ENCODE assay signal across 28 cellular contexts in genomic region chr5:180595381-180596114, GRCh38. TPM values are rescaled to one million over a fixed set of nuclear protein-coding genes. Genes with fewer than 3 reads are reported as not detected.
A peak's percentile ranks its signal among the peaks of the same experiment; 100 is the strongest.
DNase-seq lines count a peak whose midpoint lies in the region; ATAC-seq, FAIRE-seq and TF ChIP-seq lines count a peak whose summit lies in the region.
"Had no signal": no experiment of that assay in that cellular context is flagged by ENCODE, and none has a peak within 500 bp of the region (broad histone marks: within the 10 kb centered on the region; RNA-seq: fewer than 3 reads in every experiment).

No MANE protein-coding gene starts in this region.

- peaks cover 14% of the 10 kb centered on the region for H3K27me3 Mint-ChIP-seq in activated CD4-positive, alpha-beta memory T cell treated with anti-CD3 and anti-CD28 coated beads, Interleukin-2, amount 10 ng/mL, durations not matched to agents 7 days and 5 days
- H3K27me3 Mint-ChIP-seq in activated CD4-positive, alpha-beta memory T cell treated with anti-CD3 and anti-CD28 coated beads for 36 hours, result peaks cover 15% of the 10 kb centered on the region

- no peaks in the 10 kb centered on the region for H3K9me3 Mint-ChIP-seq in activated CD4-positive, alpha-beta memory T cell treated with anti-CD3 and anti-CD28 coated beads, Interleukin-2, amount 10 ng/mL, durations not matched to agents 7 days and 5 days
- H3K9me3 Mint-ChIP-seq in activated CD4-positive, alpha-beta memory T cell treated with anti-CD3 and anti-CD28 coated beads for 36 hours, result no peaks in the 10 kb centered on the region
- H3K9me3 Mint-ChIP-seq: activated CD4-positive, alpha-beta T cell treated with anti-CD3 and anti-CD28 coated beads, Interleukin-2, amount 10 ng/mL, durations not matched to agents 7 days and 5 days; nephron progenitor cell; T-helper 1 cell treated with Interleukin-12 subunit alpha and Interleukin-12 subunit beta and Interleukin-4 antibody, amounts not matched to agents 30 μg/mL and 1 μg/mL, for 36 hours had no signal

- H3K4me1 ChIP-seq in kidney (ENCODE audit: control insufficient read depth in 1 of 2, insufficient read depth in 1 of 2, low read depth in 1 of 2, low read length in 2 of 2), result no peaks in the 10 kb centered on the region
- H3K4me1 ChIP-seq in testis, result peaks cover 3% of the 10 kb centered on the region
- H3K4me1 ChIP-seq: A549, SJCRH30 had no signal

- H3K4me3 Mint-ChIP-seq in activated CD4-positive, alpha-beta memory T cell treated with anti-CD3 and anti-CD28 coated beads, Interleukin-2, amount 10 ng/mL, durations not matched to agents 7 days and 5 days, result no peak overlapping the region
- H3K4me3 Mint-ChIP-seq in activated CD4-positive, alpha-beta memory T cell treated with anti-CD3 and anti-CD28 coated beads for 36 hours, result no peak overlapping the region
- H3K4me3 Mint-ChIP-seq: activated CD4-positive, alpha-beta T cell treated with anti-CD3 and anti-CD28 coated beads, Interleukin-2, amount 10 ng/mL, durations not matched to agents 7 days and 5 days; nephron progenitor cell; T-helper 1 cell treated with Interleukin-12 subunit alpha and Interleukin-12 subunit beta and Interleukin-4 antibody, amounts not matched to agents 30 μg/mL and 1 μg/mL, for 36 hours had no signal

- no peaks in the 10 kb centered on the region for H3K36me3 Mint-ChIP-seq in activated CD4-positive, alpha-beta memory T cell treated with anti-CD3 and anti-CD28 coated beads, Interleukin-2, amount 10 ng/mL, durations not matched to agents 7 days and 5 days (ENCODE audit: low read depth)
- no peaks in the 10 kb centered on the region for H3K36me3 Mint-ChIP-seq in activated CD4-positive, alpha-beta memory T cell treated with anti-CD3 and anti-CD28 coated beads for 36 hours

- FAIRE-seq in kidney (lab: Jason Lieb, UNC) (no peak), urothelium cell line (lab: Jason Lieb, UNC) (no peak)
- FAIRE-seq: A549 had no signal

- 81 to 87% methylated on average over 14 to 25 of the region's 25 CpGs for WGBS in testis, 2 donors

- no peaks in the 10 kb centered on the region for H3K27me3 ChIP-seq in testis
- H3K27me3 ChIP-seq: SJCRH30 had no signal

- H3K36me3 ChIP-seq in kidney (ENCODE audit: control insufficient read depth in 1 of 2, insufficient read depth in 2 of 2, low read length in 2 of 2) (no peaks in the 10 kb centered on the region), testis (ENCODE audit: low read depth, missing control alignments) (no peaks in the 10 kb centered on the region)
- H3K36me3 ChIP-seq: cardiac muscle cell, heart left ventricle, Peyer's patch, SJCRH30, suprapubic skin had no signal

- H3K4me3 ChIP-seq in kidney (ENCODE audit: low read length in 2 of 2), result no peak overlapping the region
- H3K4me3 ChIP-seq in testis, result no peak overlapping the region
- H3K4me3 ChIP-seq: A549, cardiac muscle cell, heart left ventricle, Peyer's patch, SJCRH30, suprapubic skin had no signal

- ATAC-seq in HG03378 (IDR thresholded peaks at IDR 0.05; ENCODE audit: unreplicated experiment), result no peak
- ATAC-seq: A549, heart left ventricle, left ventricle myocardium superior had no signal

- H3K4me1 Mint-ChIP-seq in activated CD4-positive, alpha-beta memory T cell treated with anti-CD3 and anti-CD28 coated beads, Interleukin-2, amount 10 ng/mL, durations not matched to agents 7 days and 5 days, result peaks cover 4% of the 10 kb centered on the region
- H3K4me1 Mint-ChIP-seq in activated CD4-positive, alpha-beta memory T cell treated with anti-CD3 and anti-CD28 coated beads for 36 hours (ENCODE audit: low read depth), result peaks cover 3% of the 10 kb centered on the region

- intact Hi-C loops in activated CD4-positive, alpha-beta memory T cell treated with anti-CD3 and anti-CD28 coated beads for 36 hours (cut with micrococcal nuclease), result no loop called here
- intact Hi-C loops in kidney (cut with DNase I), result no loop called here
- intact Hi-C loops in testis (cut with DNase I; ENCODE audit: low total_unique reads), result no loop called here

- no peak for TF ChIP-seq POLR2A in testis (IDR thresholded peaks at IDR 0.05)

- H3K9ac ChIP-seq in kidney (ENCODE audit: low read length in 2 of 2), result no peak overlapping the region

- no peak overlapping the region for H3K27ac Mint-ChIP-seq in activated CD4-positive, alpha-beta memory T cell treated with anti-CD3 and anti-CD28 coated beads, Interleukin-2, amount 10 ng/mL, durations not matched to agents 7 days and 5 days
- no peak overlapping the region for H3K27ac Mint-ChIP-seq in activated CD4-positive, alpha-beta memory T cell treated with anti-CD3 and anti-CD28 coated beads for 36 hours
- H3K27ac Mint-ChIP-seq: activated CD4-positive, alpha-beta T cell treated with anti-CD3 and anti-CD28 coated beads, Interleukin-2, amount 10 ng/mL, durations not matched to agents 7 days and 5 days; nephron progenitor cell; T-helper 1 cell treated with Interleukin-12 subunit alpha and Interleukin-12 subunit beta and Interleukin-4 antibody, amounts not matched to agents 30 μg/mL and 1 μg/mL, for 36 hours had no signal

- peak; percentile 10 for DNase-seq in activated CD4-positive, alpha-beta memory T cell treated with anti-CD3 and anti-CD28 coated beads, Interleukin-2, amount 10 ng/mL, durations not matched to agents 7 days and 5 days
- DNase-seq in activated CD4-positive, alpha-beta memory T cell treated with anti-CD3 and anti-CD28 coated beads for 36 hours, result no peak
- peak; percentile 5 for DNase-seq in HEK293T (ENCODE audit: extremely low spot score)
- DNase-seq in kidney, result peak; percentile 73
- DNase-seq in testis, result peak; percentile 13
- no peak for DNase-seq in urothelium cell line (ENCODE audit: low spot score)
- DNase-seq in hepatic stellate cell (ENCODE audit: low spot score), result no peak
- DNase-seq: activated CD4-positive, alpha-beta T cell treated with anti-CD3 and anti-CD28 coated beads, Interleukin-2, amount 10 ng/mL, durations not matched to agents 7 days and 5 days; activated gamma-delta T cell; activated T-cell treated with anti-CD3 and anti-CD28 coated beads for 4 hours; left ventricle myocardium superior; NCI-H1105 treated with DMSO at 0.1 percent for 48 hours; NCI-H2081 treated with DMSO at 0.1 percent for 48 hours; nephron progenitor cell; SJCRH30; stimulated activated CD4-positive, alpha-beta T cell treated with anti-CD3 and anti-CD28 coated beads, Interleukin-1b, Interleukin-23, amount 100 ng/mL, for 48 hours had no signal

- H3K27ac ChIP-seq in kidney (ENCODE audit: low read depth in 2 of 2, low read length in 2 of 2) (no peak overlapping the region), testis (no peak overlapping the region)
- H3K27ac ChIP-seq: A549, cardiac muscle cell, heart left ventricle, Peyer's patch, SJCRH30, suprapubic skin had no signal

- CTCF ChIA-PET in activated CD4-positive, alpha-beta memory T cell treated with anti-CD3 and anti-CD28 coated beads, Interleukin-2, amount 10 ng/mL, durations not matched to agents 7 days and 5 days (lab: Charles Lee), result no interaction called here
- CTCF ChIA-PET in activated CD4-positive, alpha-beta memory T cell treated with anti-CD3 and anti-CD28 coated beads for 36 hours (lab: Charles Lee), result no interaction called here
- CTCF ChIA-PET in HEK293T (lab: Yijun Ruan, JAX), result no interaction called here

- POLR2A ChIA-PET in activated CD4-positive, alpha-beta memory T cell treated with anti-CD3 and anti-CD28 coated beads, Interleukin-2, amount 10 ng/mL, durations not matched to agents 7 days and 5 days (lab: Charles Lee), result no interaction called here
- POLR2A ChIA-PET in activated CD4-positive, alpha-beta memory T cell treated with anti-CD3 and anti-CD28 coated beads for 36 hours (lab: Charles Lee), result no interaction called here
- POLR2A ChIA-PET in HEK293T (lab: Yijun Ruan, JAX), result no interaction called here

- H3K9me3 ChIP-seq in kidney (ENCODE audit: control insufficient read depth in 1 of 2, low read length in 2 of 2) (no peaks in the 10 kb centered on the region), testis (no peaks in the 10 kb centered on the region)
- H3K9me3 ChIP-seq: A549, heart left ventricle, Peyer's patch, SJCRH30, suprapubic skin had no signal

- TF ChIP-seq CTCF in kidney (IDR thresholded peaks at IDR 0.05; ENCODE audit: borderline replicate concordance, extremely low read depth, insufficient read depth) (no peak), testis (IDR thresholded peaks at IDR 0.05) (no peak)

TF ChIP-seq in HEK293T, 16 proteins besides CTCF, POLR2A, EP300 and RAD21 (continues in another document):
- TF ChIP-seq HDGF (IDR thresholded peaks at IDR 0.05; ENCODE audit: borderline replicate concordance), result no peak
- TF ChIP-seq PKNOX1 (IDR thresholded peaks at IDR 0.05), result no peak
- TF ChIP-seq ZNF384 (IDR thresholded peaks at IDR 0.05), result no peak
- TF ChIP-seq FOXA1 (IDR thresholded peaks at IDR 0.05), result no peak
- no peak for TF ChIP-seq ELF4 (IDR thresholded peaks at IDR 0.05)
- TF ChIP-seq LEF1 (IDR thresholded peaks at IDR 0.05; ENCODE audit: borderline replicate concordance), result no peak
- TF ChIP-seq CTBP1 (IDR thresholded peaks at IDR 0.05; ENCODE audit: borderline replicate concordance), result no peak
- TF ChIP-seq BHLHE40 (IDR thresholded peaks at IDR 0.05; ENCODE audit: borderline replicate concordance), result no peak
- TF ChIP-seq SP1 (IDR thresholded peaks at IDR 0.05), result no peak
- TF ChIP-seq L3MBTL2 (conservative IDR thresholded peaks at IDR 0.05), result no peak

RNA-seq across cellular contexts. Expression of gene SCGB3A1, which starts 4.2 kb away (rescaled TPM):
- total RNA-seq in activated CD4-positive, alpha-beta memory T cell treated with anti-CD3 and anti-CD28 coated beads, Interleukin-2, amount 10 ng/mL, durations not matched to agents 7 days and 5 days, result not detected
- total RNA-seq in activated CD4-positive, alpha-beta memory T cell treated with anti-CD3 and anti-CD28 coated beads for 36 hours, result not detected
- total RNA-seq in kidney (1.1 TPM), testis (10 to 100 TPM in 1 of 2 donors, 1 to 10 TPM in 1; 9.8 to 15.7 TPM)
- polyA plus RNA-seq in kidney (ENCODE audit: insufficient read depth, low read depth, low replicate concordance) (2.3 TPM), testis (ENCODE audit: insufficient read depth, low read depth, low replicate concordance) (0.82 TPM)
- total RNA-seq: activated CD4-positive, alpha-beta T cell treated with anti-CD3 and anti-CD28 coated beads, Interleukin-2, amount 10 ng/mL, durations not matched to agents 7 days and 5 days; cardiac muscle cell; Daoy; H4; left ventricle myocardium superior; mononuclear cell; Peyer's patch; posterior vena cava; SJCRH30 had no signal
- polyA plus RNA-seq: A549, BJ had no signal

RNA-seq across cellular contexts. Expression of gene FLT4, which starts 53.9 kb away (rescaled TPM):
- under 1 TPM; 0.38 to 0.45 TPM for total RNA-seq in activated CD4-positive, alpha-beta memory T cell treated with anti-CD3 and anti-CD28 coated beads, Interleukin-2, amount 10 ng/mL, durations not matched to agents 7 days and 5 days
- 1 to 10 TPM; 1.4 to 2.0 TPM for total RNA-seq in activated CD4-positive, alpha-beta memory T cell treated with anti-CD3 and anti-CD28 coated beads for 36 hours
- total RNA-seq in kidney (29.4 TPM), testis (10 to 100 TPM; 23.5 to 24.2 TPM)
- polyA plus RNA-seq in kidney (ENCODE audit: insufficient read depth, low read depth, low replicate concordance) (6.9 TPM), testis (ENCODE audit: insufficient read depth, low read depth, low replicate concordance) (11.9 TPM)
- total RNA-seq: H4 had no signal

Comparison
In these comparisons a context has a peak if more than half of its experiments do, and no peak if none do; other contexts are left out.
1. DNase-seq: peak in activated CD4-positive, alpha-beta memory T cell treated with anti-CD3 and anti-CD28 coated beads, Interleukin-2, amount 10 ng/mL, durations not matched to agents 7 days and 5 days (single experiment), HEK293T (single experiment), kidney (single experiment) and testis (single experiment); none in activated CD4-positive, alpha-beta memory T cell treated with anti-CD3 and anti-CD28 coated beads for 36 hours (single experiment), urothelium cell line (single experiment) and hepatic stellate cell (single experiment).
2. RNA of gene FLT4, which starts 53.9 kb away (total RNA-seq): 29.4 TPM in kidney (single experiment) and 23.5 to 24.2 TPM in testis; 1.4 to 2.0 TPM in activated CD4-positive, alpha-beta memory T cell treated with anti-CD3 and anti-CD28 coated beads for 36 hours and 0.38 to 0.45 TPM in activated CD4-positive, alpha-beta memory T cell treated with anti-CD3 and anti-CD28 coated beads, Interleukin-2, amount 10 ng/mL, durations not matched to agents 7 days and 5 days; every median in the first group is over 4 times any median in the second.